16 cellular contexts compared by ENCODE assay signal in the genomic region with DNA sequence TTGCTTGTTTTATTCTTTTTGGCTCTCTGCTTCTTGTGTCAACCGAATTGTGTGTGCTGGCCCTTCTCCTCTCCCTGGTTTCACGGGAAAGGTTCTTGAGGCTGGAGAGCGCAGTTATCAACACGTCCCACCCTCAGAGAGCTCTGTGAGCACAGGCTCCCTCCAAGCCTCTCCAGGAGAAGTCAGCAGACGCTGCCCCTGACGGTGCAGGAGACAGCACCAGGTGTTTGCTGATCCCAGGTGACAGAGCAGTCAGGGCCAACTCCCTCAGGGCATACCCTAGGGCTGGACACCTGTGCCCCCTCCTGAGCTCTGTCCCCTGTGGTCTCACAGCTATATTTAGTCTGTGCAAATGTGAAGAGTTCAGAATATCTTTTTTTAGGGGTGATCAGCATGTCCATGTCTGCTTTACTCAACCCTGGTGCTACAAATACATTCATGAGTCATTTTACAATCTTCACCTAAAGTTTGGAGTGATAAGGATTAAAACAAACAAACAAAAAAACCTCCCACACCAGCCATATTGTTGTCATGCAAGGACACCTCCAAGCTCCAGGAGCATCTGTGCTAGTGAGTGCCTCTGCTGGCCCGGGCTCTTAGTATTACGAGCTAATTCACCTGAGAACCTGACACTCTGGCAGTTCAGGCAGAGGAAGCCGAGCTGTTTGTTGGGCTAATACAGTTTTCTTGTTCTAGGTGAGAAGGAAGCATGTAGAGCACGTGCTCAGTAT.
"Had no signal": no experiment of that assay in that cellular context is flagged by ENCODE, and none has a peak within 500 bp of the region (broad histone marks: within the 10 kb centered on the region; RNA-seq: fewer than 3 reads in every experiment).

No MANE protein-coding gene starts in this region.

- H3K27ac ChIP-seq: esophagus muscularis mucosa, uterus had no signal

- H3K4me1 Mint-ChIP-seq: activated naive CD4-positive, alpha-beta T cell treated with anti-CD3 and anti-CD28 coated beads, Interleukin-2, amount 10 ng/mL, durations not matched to agents 7 days and 5 days; memory B cell; stimulated activated memory B cell treated with anti-CD40 and anti-IgM and Interleukin-4, amounts not matched to agents 10 μg/mL and 1 μg/mL and 100 μg/mL, for 72 hours had no signal

- H3K36me3 Mint-ChIP-seq: activated naive CD4-positive, alpha-beta T cell treated with anti-CD3 and anti-CD28 coated beads, Interleukin-2, amount 10 ng/mL, durations not matched to agents 7 days and 5 days; memory B cell; natural killer cell; stimulated activated memory B cell treated with anti-CD40 and anti-IgM and Interleukin-4, amounts not matched to agents 10 μg/mL and 1 μg/mL and 100 μg/mL, for 72 hours had no signal

- H3K4me1 ChIP-seq: uterus had no signal

- H3K4me3 Mint-ChIP-seq: activated naive CD4-positive, alpha-beta T cell treated with anti-CD3 and anti-CD28 coated beads, Interleukin-2, amount 10 ng/mL, durations not matched to agents 7 days and 5 days; memory B cell; natural killer cell; stimulated activated memory B cell treated with anti-CD40 and anti-IgM and Interleukin-4, amounts not matched to agents 10 μg/mL and 1 μg/mL and 100 μg/mL, for 72 hours had no signal

- ATAC-seq: natural killer cell; stimulated activated memory B cell treated with anti-CD40 and anti-IgM and Interleukin-4, amounts not matched to agents 10 μg/mL and 1 μg/mL and 100 μg/mL, for 72 hours had no signal

- H3K4me3 ChIP-seq: esophagus muscularis mucosa, uterus had no signal

- DNase-seq: activated CD4-positive, alpha-beta T cell treated with anti-CD3 and anti-CD28 coated beads for 1 hour; activated CD4-positive, alpha-beta T cell treated with anti-CD3 and anti-CD28 coated beads, Interleukin-2, amount 50 U/mL, for 48 hours; activated naive CD4-positive, alpha-beta T cell treated with anti-CD3 and anti-CD28 coated beads, Interleukin-2, amount 10 ng/mL, durations not matched to agents 7 days and 5 days; hippocampal formation; left ventricle myocardium superior; natural killer cell; posterior cingulate gyrus; stimulated activated CD4-positive, alpha-beta T cell treated with anti-CD3 and anti-CD28 coated beads, Interleukin-2, amount 100 ng/mL, for 48 hours; T1000; uterus had no signal

- H3K9me3 ChIP-seq: esophagus muscularis mucosa, uterus had no signal

- H3K9me3 Mint-ChIP-seq: activated naive CD4-positive, alpha-beta T cell treated with anti-CD3 and anti-CD28 coated beads, Interleukin-2, amount 10 ng/mL, durations not matched to agents 7 days and 5 days; activated T-helper 2 cell treated with anti-CD3 and anti-CD28 coated beads, Interferon-gamma antibody, Interleukin-2, Interleukin-4, amounts not matched to agents 10 μg/mL and 5 μg/mL and 100 μg/mL, durations not matched to agents 14 hours and 24 hours and 36 hours; memory B cell; natural killer cell had no signal

- H3K27me3 ChIP-seq: esophagus muscularis mucosa, uterus had no signal

- H3K36me3 ChIP-seq: esophagus muscularis mucosa, uterus had no signal

- H3K27ac Mint-ChIP-seq: activated naive CD4-positive, alpha-beta T cell treated with anti-CD3 and anti-CD28 coated beads, Interleukin-2, amount 10 ng/mL, durations not matched to agents 7 days and 5 days; activated T-helper 2 cell treated with anti-CD3 and anti-CD28 coated beads, Interferon-gamma antibody, Interleukin-2, Interleukin-4, amounts not matched to agents 10 μg/mL and 5 μg/mL and 100 μg/mL, durations not matched to agents 14 hours and 24 hours and 36 hours; memory B cell; natural killer cell; stimulated activated memory B cell treated with anti-CD40 and anti-IgM and Interleukin-4, amounts not matched to agents 10 μg/mL and 1 μg/mL and 100 μg/mL, for 72 hours had no signal

- H3K27me3 Mint-ChIP-seq: activated naive CD4-positive, alpha-beta T cell treated with anti-CD3 and anti-CD28 coated beads, Interleukin-2, amount 10 ng/mL, durations not matched to agents 7 days and 5 days; stimulated activated memory B cell treated with anti-CD40 and anti-IgM and Interleukin-4, amounts not matched to agents 10 μg/mL and 1 μg/mL and 100 μg/mL, for 72 hours had no signal

- FAIRE-seq: colon, keratinocyte had no signal
